ENCODE assay signal across 17 cellular contexts in the genomic region with DNA sequence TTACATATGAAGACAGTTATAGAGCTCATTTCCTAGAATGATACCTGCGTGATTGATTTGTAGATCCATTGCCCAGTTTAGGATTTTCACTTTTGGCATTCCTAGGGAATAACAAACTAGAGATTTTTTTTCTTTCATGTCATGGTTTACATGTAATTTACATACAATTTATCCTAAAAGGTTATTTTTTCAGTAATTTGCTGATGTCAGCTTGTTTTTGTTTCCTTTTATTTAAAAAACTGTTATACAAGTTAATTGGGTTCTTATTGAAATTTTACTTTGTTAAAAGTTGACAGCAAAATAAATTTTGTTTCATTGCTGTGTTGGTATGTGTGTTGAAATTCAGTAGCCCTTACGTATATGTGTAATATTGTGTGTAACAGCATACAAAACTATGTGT.
"Had no signal": no experiment of that assay in that cellular context is flagged by ENCODE, and none has a peak within 500 bp of the region (broad histone marks: within the 10 kb centered on the region; RNA-seq: fewer than 3 reads in every experiment).

No MANE protein-coding gene starts in this region.

- DNase-seq: activated CD8-positive, alpha-beta memory T cell treated with anti-CD3 and anti-CD28 coated beads, Interleukin-2, amount 50 U/mL, for 4 hours; activated naive CD4-positive, alpha-beta T cell treated with anti-CD3 and anti-CD28 coated beads for 36 hours; activated T-cell treated with anti-CD3 and anti-CD28 coated beads, Interleukin-2, amount 50 U/mL, for 24 hours; amygdala; effector CD8-positive, alpha-beta T cell; gastrocnemius medialis; hippocampal formation; ovary; right cardiac atrium; stimulated activated CD4-positive, alpha-beta T cell treated with anti-CD3 and anti-CD28 coated beads, Interleukin-2, amount 100 ng/mL, for 24 hours; T1000; tibial artery had no signal

- FAIRE-seq: endothelial cell of umbilical vein had no signal

- H3K4me3 ChIP-seq: esophagus muscularis mucosa, gastrocnemius medialis, ovary, prostate gland, tibial artery had no signal

- H3K27me3 ChIP-seq: esophagus muscularis mucosa, gastrocnemius medialis, neutrophil, ovary, tibial artery had no signal

- ATAC-seq: gastrocnemius medialis; natural killer cell treated with Interleukin-12 subunit alpha and Interleukin-12 subunit beta and Interleukin-15 and Interleukin-18, amount 100 ng/mL, for 72 hours; right cardiac atrium had no signal

- H3K9me3 ChIP-seq: esophagus muscularis mucosa, gastrocnemius medialis, neutrophil, ovary, prostate gland, tibial artery had no signal

- H3K27ac ChIP-seq: esophagus muscularis mucosa, gastrocnemius medialis, neutrophil, ovary, prostate gland, tibial artery had no signal

- H3K4me1 ChIP-seq: prostate gland, tibial artery had no signal

- H3K36me3 ChIP-seq: esophagus muscularis mucosa, gastrocnemius medialis, neutrophil, ovary, prostate gland, tibial artery had no signal
